Comparison of ENCODE assay signal across 4 cellular contexts in genomic region chr5:148172377-148172776, GRCh38. TPM values are rescaled to one million over a fixed set of nuclear protein-coding genes. Genes with fewer than 3 reads are reported as not detected.
"Had no signal": no experiment of that assay in that cellular context is flagged by ENCODE, and none has a peak within 500 bp of the region (broad histone marks: within the 10 kb centered on the region; RNA-seq: fewer than 3 reads in every experiment).

No MANE protein-coding gene starts in this region.

- ATAC-seq: GM12878 had no signal

- H3K4me3 ChIP-seq: GM12878 had no signal

- DNase-seq: GDM1, GF-D8 had no signal

RNA-seq across cellular contexts. Expression of gene SPINK14, which starts 4.0 kb away (rescaled TPM):
- total RNA-seq: G401, GM12878 had no signal

RNA-seq across cellular contexts. Expression of gene SPINK6, which starts 30.5 kb away (rescaled TPM):
- total RNA-seq: G401, GM12878 had no signal
